In the genomic region with DNA sequence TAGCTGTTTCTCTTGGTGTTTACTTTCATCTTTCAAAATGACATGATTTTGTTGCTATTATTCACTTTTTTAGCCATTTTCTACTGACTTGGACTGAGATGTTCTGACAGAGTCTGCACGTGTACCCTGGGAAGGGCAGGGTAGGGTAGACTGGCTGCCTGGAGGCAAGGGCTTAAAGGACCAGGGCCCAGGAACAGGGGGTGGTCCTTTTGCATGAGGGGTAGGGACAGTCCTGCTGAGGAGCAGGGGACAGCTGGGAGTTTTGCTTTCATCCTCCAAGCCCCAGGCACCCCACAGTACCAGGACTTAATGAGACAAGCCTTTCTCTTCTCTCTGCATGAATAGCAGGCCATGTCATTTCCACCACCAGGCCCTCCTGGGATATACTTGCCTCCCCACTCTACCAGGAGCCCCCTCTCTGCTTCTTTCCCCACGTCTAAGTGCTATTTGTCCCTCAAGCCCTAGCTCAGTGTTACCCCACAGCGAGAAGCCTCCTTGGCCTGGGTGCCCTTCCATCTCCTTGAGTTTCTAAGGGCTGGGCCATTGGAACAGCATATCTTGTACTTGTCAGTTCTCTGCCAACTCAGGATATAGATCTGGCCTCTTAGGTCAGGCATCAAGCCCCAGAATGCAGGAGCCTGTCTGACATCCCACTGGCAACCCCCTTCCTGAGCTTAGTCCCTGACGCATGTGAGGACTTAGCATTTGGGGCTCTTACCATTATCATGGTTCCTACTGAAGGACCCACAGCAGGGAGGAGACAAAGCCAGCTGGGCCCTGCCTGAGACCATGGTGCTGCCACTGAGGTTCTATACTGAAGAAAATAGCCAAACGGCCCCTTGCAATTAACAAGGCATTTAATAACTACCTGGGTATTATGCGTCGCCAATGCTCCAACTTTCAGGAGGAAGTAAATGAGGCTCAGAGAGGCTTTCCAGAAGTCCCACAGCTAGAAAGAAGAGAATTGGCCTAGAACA, we compare ENCODE assay signal across 26 cellular contexts.
DNase-seq lines count a peak whose midpoint lies in the region; ATAC-seq and TF ChIP-seq lines count a peak whose summit lies in the region.
"Had no signal": no experiment of that assay in that cellular context is flagged by ENCODE, and none has a peak within 500 bp of the region (broad histone marks: within the 10 kb centered on the region; RNA-seq: fewer than 3 reads in every experiment).

No MANE protein-coding gene starts in this region.

- no peak overlapping the region for H3K23ac ChIP-seq in mesendoderm (ENCODE audit: low read length)

- H3K27ac ChIP-seq in VCaP (peak overlapping the region; percentile 66), mesendoderm (ENCODE audit: low read depth, low read length) (no peak overlapping the region), foreskin keratinocyte (no peak overlapping the region)
- H3K27ac ChIP-seq: BLaER1 treated with 17β-estradiol and CSF1 and Interleukin-3, amounts not matched to agents 10 nM and 100 nM; HL-60; KMS-11 had no signal

- H3K4me1 ChIP-seq in mesendoderm (ENCODE audit: control insufficient read depth, low read depth, low read length) (peaks cover 11% of the 10 kb centered on the region), foreskin keratinocyte (no peaks in the 10 kb centered on the region)

- no peaks in the 10 kb centered on the region for H3K9me3 Mint-ChIP-seq in activated CD8-positive, alpha-beta memory T cell treated with anti-CD3 and anti-CD28 coated beads, Interleukin-2, amount 10 ng/mL, durations not matched to agents 7 days and 5 days (ENCODE audit: low read depth)
- H3K9me3 Mint-ChIP-seq: CD4-positive, alpha-beta memory T cell; IgD-negative memory B cell had no signal

- no CpG with 5 or more reads among the region's 7 CpGs for WGBS in mesendoderm (ENCODE audit: extremely low coverage, insufficient coverage, low lambda C conversion rate)

- no peak overlapping the region for H3K4me3 ChIP-seq in mesendoderm (ENCODE audit: low read length)
- H3K4me3 ChIP-seq: BLaER1 treated with 17β-estradiol and CSF1 and Interleukin-3, amounts not matched to agents 10 nM and 100 nM had no signal

- no peak overlapping the region for H4K8ac ChIP-seq in mesendoderm (ENCODE audit: low read depth, low read length)

- peaks cover 14% of the 10 kb centered on the region for H3K27me3 Mint-ChIP-seq in activated CD8-positive, alpha-beta memory T cell treated with anti-CD3 and anti-CD28 coated beads, Interleukin-2, amount 10 ng/mL, durations not matched to agents 7 days and 5 days

- no peak overlapping the region for H2BK5ac ChIP-seq in mesendoderm (ENCODE audit: low read length)

- H2BK120ac ChIP-seq in mesendoderm (ENCODE audit: low read depth, low read length) = no peak overlapping the region

- H3K4me3 Mint-ChIP-seq in activated CD8-positive, alpha-beta memory T cell treated with anti-CD3 and anti-CD28 coated beads, Interleukin-2, amount 10 ng/mL, durations not matched to agents 7 days and 5 days = no peak overlapping the region
- H3K4me3 Mint-ChIP-seq: CD4-positive, alpha-beta memory T cell; IgD-negative memory B cell had no signal

- H3K27me3 ChIP-seq in mesendoderm (ENCODE audit: insufficient read depth, low read length, poor library complexity) (no peaks in the 10 kb centered on the region), foreskin keratinocyte (peaks cover 28% of the 10 kb centered on the region)
- H3K27me3 ChIP-seq: BLaER1 treated with 17β-estradiol and CSF1 and Interleukin-3, amounts not matched to agents 10 nM and 100 nM had no signal

- H3K9ac ChIP-seq in mesendoderm (ENCODE audit: low read length) = no peak overlapping the region
- H3K9ac ChIP-seq: BLaER1 treated with 17β-estradiol and CSF1 and Interleukin-3, amounts not matched to agents 10 nM and 100 nM; KMS-11 had no signal

- DNase-seq in activated CD8-positive, alpha-beta memory T cell treated with anti-CD3 and anti-CD28 coated beads, Interleukin-2, amount 10 ng/mL, durations not matched to agents 7 days and 5 days = peak; percentile 29
- no peak for DNase-seq in activated CD8-positive, alpha-beta memory T cell treated with anti-CD3 and anti-CD28 coated beads, Interleukin-2, amount 50 U/mL, for 4 hours
- DNase-seq in mesendoderm = no peak
- DNase-seq in SHP77 (lab: John Stamatoyannopoulos, UW) = no peak
- no peak for DNase-seq in foreskin keratinocyte
- DNase-seq: AML-193; CD4-positive, alpha-beta memory T cell; COR-L47; DMS79; EL; GDM1; GOT3; HCEC 1CT; MM.1S; NCI-H1694; NCI-H2029 treated with DMSO at 0.1 percent for 48 hours; NCI-H446 treated with DMSO at 0.1 percent for 48 hours; NCI-H526 treated with DMSO at 0.1 percent for 48 hours; RPMI8226; SHP77 treated with DMSO at 0.1 percent for 48 hours had no signal

- no peak for ATAC-seq in activated CD8-positive, alpha-beta memory T cell treated with anti-CD3 and anti-CD28 coated beads, Interleukin-2, amount 10 ng/mL, durations not matched to agents 7 days and 5 days
- ATAC-seq in SK-N-SH treated with all-trans-retinoic acid at 6 μM for 48 hours = no peak
- ATAC-seq in foreskin keratinocyte = no peak

- H3K4me2 ChIP-seq in mesendoderm (ENCODE audit: low read length) = no peak overlapping the region
- H3K4me2 ChIP-seq: BLaER1 treated with 17β-estradiol and CSF1 and Interleukin-3, amounts not matched to agents 10 nM and 100 nM; KMS-11 had no signal

- no peak overlapping the region for H3K4ac ChIP-seq in mesendoderm (ENCODE audit: low read depth, low read length)

- CTCF ChIA-PET in activated CD8-positive, alpha-beta memory T cell treated with anti-CD3 and anti-CD28 coated beads, Interleukin-2, amount 10 ng/mL, durations not matched to agents 7 days and 5 days (lab: Charles Lee) = interaction anchor here (2.1 kb wide), 1 partner anchor 17 kb away, joined by 6 read pairs; no protein-coding TSS in a partner anchor

- no peaks in the 10 kb centered on the region for H3K36me3 Mint-ChIP-seq in activated CD8-positive, alpha-beta memory T cell treated with anti-CD3 and anti-CD28 coated beads, Interleukin-2, amount 10 ng/mL, durations not matched to agents 7 days and 5 days
- H3K36me3 Mint-ChIP-seq: CD4-positive, alpha-beta memory T cell; IgD-negative memory B cell had no signal

- no peak overlapping the region for H4K5ac ChIP-seq in mesendoderm (ENCODE audit: low read length)

- H3K79me1 ChIP-seq in mesendoderm (ENCODE audit: low read length) = no peaks in the 10 kb centered on the region

- H2BK15ac ChIP-seq in mesendoderm (replicated peaks; ENCODE audit: low read depth) = no peak overlapping the region

- H3K18ac ChIP-seq in mesendoderm (ENCODE audit: low read length) = no peak overlapping the region

- H3K56ac ChIP-seq in mesendoderm (ENCODE audit: low read length) = peak overlapping the region; percentile 44

- TF ChIP-seq CTCF in VCaP (conservative IDR thresholded peaks at IDR 0.05) = no peak
- TF ChIP-seq CTCF in foreskin keratinocyte (conservative IDR thresholded peaks at IDR 0.05) = no peak

- no peak overlapping the region for H3K27ac Mint-ChIP-seq in activated CD8-positive, alpha-beta memory T cell treated with anti-CD3 and anti-CD28 coated beads, Interleukin-2, amount 10 ng/mL, durations not matched to agents 7 days and 5 days
- H3K27ac Mint-ChIP-seq: CD4-positive, alpha-beta memory T cell; IgD-negative memory B cell had no signal

- no peaks in the 10 kb centered on the region for H3K36me3 ChIP-seq in mesendoderm (ENCODE audit: control insufficient read depth, insufficient read depth, low read length)
- H3K36me3 ChIP-seq: BLaER1 treated with 17β-estradiol and CSF1 and Interleukin-3, amounts not matched to agents 10 nM and 100 nM had no signal

- H3K79me2 ChIP-seq in mesendoderm (ENCODE audit: control insufficient read depth, insufficient read depth, low read length) = no peaks in the 10 kb centered on the region

- no peak overlapping the region for H2AK5ac ChIP-seq in mesendoderm (ENCODE audit: low read length)

- H3K4me1 Mint-ChIP-seq in activated CD8-positive, alpha-beta memory T cell treated with anti-CD3 and anti-CD28 coated beads, Interleukin-2, amount 10 ng/mL, durations not matched to agents 7 days and 5 days = no peaks in the 10 kb centered on the region
- H3K4me1 Mint-ChIP-seq: CD4-positive, alpha-beta memory T cell; IgD-negative memory B cell had no signal

TF ChIP-seq in SK-N-SH treated with all-trans-retinoic acid at 6 μM for 48 hours, 23 proteins besides CTCF, POLR2A, EP300 and RAD21 (continues in another document):
- TF ChIP-seq, protein P1, sequence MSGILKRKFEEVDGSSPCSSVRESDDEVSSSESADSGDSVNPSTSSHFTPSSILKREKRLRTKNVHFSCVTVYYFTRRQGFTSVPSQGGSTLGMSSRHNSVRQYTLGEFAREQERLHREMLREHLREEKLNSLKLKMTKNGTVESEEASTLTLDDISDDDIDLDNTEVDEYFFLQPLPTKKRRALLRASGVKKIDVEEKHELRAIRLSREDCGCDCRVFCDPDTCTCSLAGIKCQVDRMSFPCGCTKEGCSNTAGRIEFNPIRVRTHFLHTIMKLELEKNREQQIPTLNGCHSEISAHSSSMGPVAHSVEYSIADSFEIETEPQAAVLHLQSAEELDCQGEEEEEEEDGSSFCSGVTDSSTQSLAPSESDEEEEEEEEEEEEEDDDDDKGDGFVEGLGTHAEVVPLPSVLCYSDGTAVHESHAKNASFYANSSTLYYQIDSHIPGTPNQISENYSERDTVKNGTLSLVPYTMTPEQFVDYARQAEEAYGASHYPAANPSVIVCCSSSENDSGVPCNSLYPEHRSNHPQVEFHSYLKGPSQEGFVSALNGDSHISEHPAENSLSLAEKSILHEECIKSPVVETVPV (CRISPR knock-in tag; IDR thresholded peaks at IDR 0.05) = no peak
- no peak for TF ChIP-seq ZNF565 (CRISPR knock-in tag; conservative IDR thresholded peaks at IDR 0.05; ENCODE audit: low read depth)
- TF ChIP-seq ZNF8 (CRISPR knock-in tag; IDR thresholded peaks at IDR 0.05) = no peak
- TF ChIP-seq ARNTL (CRISPR knock-in tag; IDR thresholded peaks at IDR 0.05; ENCODE audit: borderline replicate concordance, low read depth) = no peak
- TF ChIP-seq, protein P2, sequence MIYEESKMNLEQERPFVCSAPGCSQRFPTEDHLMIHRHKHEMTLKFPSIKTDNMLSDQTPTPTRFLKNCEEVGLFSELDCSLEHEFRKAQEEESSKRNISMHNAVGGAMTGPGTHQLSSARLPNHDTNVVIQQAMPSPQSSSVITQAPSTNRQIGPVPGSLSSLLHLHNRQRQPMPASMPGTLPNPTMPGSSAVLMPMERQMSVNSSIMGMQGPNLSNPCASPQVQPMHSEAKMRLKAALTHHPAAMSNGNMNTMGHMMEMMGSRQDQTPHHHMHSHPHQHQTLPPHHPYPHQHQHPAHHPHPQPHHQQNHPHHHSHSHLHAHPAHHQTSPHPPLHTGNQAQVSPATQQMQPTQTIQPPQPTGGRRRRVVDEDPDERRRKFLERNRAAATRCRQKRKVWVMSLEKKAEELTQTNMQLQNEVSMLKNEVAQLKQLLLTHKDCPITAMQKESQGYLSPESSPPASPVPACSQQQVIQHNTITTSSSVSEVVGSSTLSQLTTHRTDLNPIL (CRISPR knock-in tag; IDR thresholded peaks at IDR 0.05; ENCODE audit: low read depth) = no peak
- no peak for TF ChIP-seq RARB (CRISPR knock-in tag; IDR thresholded peaks at IDR 0.05)
- no peak for TF ChIP-seq ZFP30 (CRISPR knock-in tag; IDR thresholded peaks at IDR 0.05)
- TF ChIP-seq BACH2 (CRISPR knock-in tag; IDR thresholded peaks at IDR 0.05; ENCODE audit: borderline replicate concordance) = no peak
- TF ChIP-seq TOX (CRISPR knock-in tag; IDR thresholded peaks at IDR 0.05; ENCODE audit: borderline replicate concordance) = no peak
- no peak for TF ChIP-seq GLIS3 (CRISPR knock-in tag; IDR thresholded peaks at IDR 0.05)
